15 cellular contexts compared by ENCODE assay signal in the genomic region with DNA sequence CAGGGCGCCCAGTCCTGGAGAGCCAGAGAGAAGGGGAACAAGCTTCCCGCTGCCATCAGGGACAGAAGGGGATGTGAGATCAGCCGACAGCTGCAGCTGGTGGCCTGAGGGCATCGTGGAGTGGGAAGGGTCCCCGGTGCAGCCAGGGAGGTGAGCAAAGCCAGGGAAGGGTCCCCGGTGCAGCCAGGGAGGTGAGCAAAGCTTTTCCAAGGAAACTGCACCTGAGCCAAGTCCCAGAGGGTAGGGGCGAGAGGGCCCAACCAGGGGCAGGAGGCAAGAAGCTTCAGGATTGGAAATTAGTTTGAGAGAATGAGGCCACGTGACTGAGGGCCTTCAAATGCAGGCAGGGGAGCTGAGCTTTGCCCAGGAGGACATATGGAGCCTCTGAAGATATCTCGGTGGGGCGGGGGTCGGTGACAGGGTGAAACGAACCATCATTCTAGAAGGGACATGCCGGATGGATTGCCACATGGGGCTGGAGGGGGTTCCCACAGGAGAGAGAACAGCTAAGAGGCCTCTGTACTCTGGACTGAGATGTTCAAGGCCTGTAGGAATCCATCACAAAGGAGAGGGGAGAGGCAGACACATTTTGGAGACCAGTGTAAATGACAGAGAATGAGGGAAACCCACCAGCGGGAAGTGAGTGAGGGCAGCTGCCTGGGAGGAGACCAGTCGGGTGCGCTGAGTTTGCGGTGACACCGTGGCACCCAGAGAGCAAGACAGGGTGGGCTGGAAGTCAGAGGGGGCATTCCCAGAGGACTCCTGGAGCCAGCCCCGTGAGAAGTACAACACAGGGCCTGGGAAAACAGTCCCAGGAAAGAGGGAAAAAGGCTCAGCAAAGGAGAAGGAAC.
DNase-seq lines count a peak whose midpoint lies in the region; ATAC-seq lines count a peak whose summit lies in the region.
"Had no signal": no experiment of that assay in that cellular context is flagged by ENCODE, and none has a peak within 500 bp of the region (broad histone marks: within the 10 kb centered on the region; RNA-seq: fewer than 3 reads in every experiment).

No MANE protein-coding gene starts in this region.

- H3K4me1 Mint-ChIP-seq in activated T-cell treated with anti-CD3 and anti-CD28 coated beads, Interleukin-2, amount 50 U/mL, for 24 hours (ENCODE audit: low read depth) = peaks cover 15% of the 10 kb centered on the region
- H3K4me1 Mint-ChIP-seq in effector memory CD8-positive, alpha-beta T cell (ENCODE audit: low read depth in 2 of 2) = peaks cover 16 to 24% of the 10 kb centered on the region in 2 donors

- no peak overlapping the region for H3K27ac Mint-ChIP-seq in activated T-cell treated with anti-CD3 and anti-CD28 coated beads, Interleukin-2, amount 50 U/mL, for 24 hours
- H3K27ac Mint-ChIP-seq in effector memory CD8-positive, alpha-beta T cell = peak overlapping the region; percentile 59 to 73

- H3K4me3 Mint-ChIP-seq in activated T-cell treated with anti-CD3 and anti-CD28 coated beads, Interleukin-2, amount 50 U/mL, for 24 hours = peak overlapping the region; percentile 58
- peak overlapping the region; percentile 77 to 82 for H3K4me3 Mint-ChIP-seq in effector memory CD8-positive, alpha-beta T cell

- no peak for DNase-seq in activated T-cell treated with anti-CD3 and anti-CD28 coated beads, Interleukin-2, amount 50 U/mL, for 24 hours
- DNase-seq in activated T-cell treated with anti-CD3 and anti-CD28 coated beads, Interleukin-2, amount 50 U/mL, for 48 hours = no peak
- DNase-seq in NT2/D1 (ENCODE audit: low read depth, low spot score) (no peak), retina (peak; percentile 80), NCI-H2107 (lab: John Stamatoyannopoulos, UW) (no peak), NCI-H2107 treated with DMSO at 0.1 percent for 48 hours (lab: John Stamatoyannopoulos, UW; ENCODE audit: unreplicated experiment) (no peak)
- DNase-seq in effector memory CD8-positive, alpha-beta T cell = no peak
- DNase-seq: activated effector memory CD4-positive, alpha-beta T cell treated with anti-CD3 and anti-CD28 coated beads, Interleukin-2, amount 50 U/mL, for 16 hours; cortex of kidney; foreskin fibroblast; GM23248; NCI-H1930; tibial artery had no signal

- peaks cover 42% of the 10 kb centered on the region for H3K27me3 ChIP-seq in NT2/D1 (ENCODE audit: insufficient read depth, insufficient read length)

- 0 out of 2 replicates have a peak, but pooled peaks cover 6% of the 10 kb centered on the region for H3K9me3 ChIP-seq in NT2/D1 (ENCODE audit: insufficient read depth, low read length)
- H3K9me3 ChIP-seq: tibial artery had no signal

- peak overlapping the region; percentile 58 for H3K9ac ChIP-seq in NT2/D1 (ENCODE audit: insufficient read length, low read depth)
- H3K9ac ChIP-seq: GM23248 had no signal

- H3K36me3 ChIP-seq in NT2/D1 (ENCODE audit: insufficient read depth, insufficient read length, low read length) = no peaks in the 10 kb centered on the region
- H3K36me3 ChIP-seq: tibial artery had no signal

- no peak overlapping the region for H3K4me3 ChIP-seq in NT2/D1 (ENCODE audit: insufficient read length, low read depth)
- H3K4me3 ChIP-seq: GM23248 had no signal

- no peaks in the 10 kb centered on the region for H3K9me3 Mint-ChIP-seq in activated T-cell treated with anti-CD3 and anti-CD28 coated beads, Interleukin-2, amount 50 U/mL, for 24 hours
- H3K9me3 Mint-ChIP-seq in effector memory CD8-positive, alpha-beta T cell = peaks cover 0 to 2% of the 10 kb centered on the region in 2 donors

- H3K4me1 ChIP-seq in NT2/D1 (ENCODE audit: insufficient read depth, insufficient read length) = peaks cover 13% of the 10 kb centered on the region

- no peaks in the 10 kb centered on the region for H3K36me3 Mint-ChIP-seq in activated T-cell treated with anti-CD3 and anti-CD28 coated beads, Interleukin-2, amount 50 U/mL, for 24 hours (ENCODE audit: low read depth)
- peaks cover 3% of the 10 kb centered on the region for H3K36me3 Mint-ChIP-seq in effector memory CD8-positive, alpha-beta T cell (ENCODE audit: insufficient read depth)

- peaks cover 19% of the 10 kb centered on the region for H3K27me3 Mint-ChIP-seq in activated T-cell treated with anti-CD3 and anti-CD28 coated beads, Interleukin-2, amount 50 U/mL, for 24 hours
- H3K27me3 Mint-ChIP-seq in effector memory CD8-positive, alpha-beta T cell = peaks cover 8 to 26% of the 10 kb centered on the region in 2 donors

- ATAC-seq in effector memory CD8-positive, alpha-beta T cell (replicated peaks) = no peak
- ATAC-seq in HG03039 (IDR thresholded peaks at IDR 0.05; ENCODE audit: unreplicated experiment) = no peak
- ATAC-seq: left lobe of liver had no signal
